ENCODE assay signal across 8 cellular contexts in the genomic region with DNA sequence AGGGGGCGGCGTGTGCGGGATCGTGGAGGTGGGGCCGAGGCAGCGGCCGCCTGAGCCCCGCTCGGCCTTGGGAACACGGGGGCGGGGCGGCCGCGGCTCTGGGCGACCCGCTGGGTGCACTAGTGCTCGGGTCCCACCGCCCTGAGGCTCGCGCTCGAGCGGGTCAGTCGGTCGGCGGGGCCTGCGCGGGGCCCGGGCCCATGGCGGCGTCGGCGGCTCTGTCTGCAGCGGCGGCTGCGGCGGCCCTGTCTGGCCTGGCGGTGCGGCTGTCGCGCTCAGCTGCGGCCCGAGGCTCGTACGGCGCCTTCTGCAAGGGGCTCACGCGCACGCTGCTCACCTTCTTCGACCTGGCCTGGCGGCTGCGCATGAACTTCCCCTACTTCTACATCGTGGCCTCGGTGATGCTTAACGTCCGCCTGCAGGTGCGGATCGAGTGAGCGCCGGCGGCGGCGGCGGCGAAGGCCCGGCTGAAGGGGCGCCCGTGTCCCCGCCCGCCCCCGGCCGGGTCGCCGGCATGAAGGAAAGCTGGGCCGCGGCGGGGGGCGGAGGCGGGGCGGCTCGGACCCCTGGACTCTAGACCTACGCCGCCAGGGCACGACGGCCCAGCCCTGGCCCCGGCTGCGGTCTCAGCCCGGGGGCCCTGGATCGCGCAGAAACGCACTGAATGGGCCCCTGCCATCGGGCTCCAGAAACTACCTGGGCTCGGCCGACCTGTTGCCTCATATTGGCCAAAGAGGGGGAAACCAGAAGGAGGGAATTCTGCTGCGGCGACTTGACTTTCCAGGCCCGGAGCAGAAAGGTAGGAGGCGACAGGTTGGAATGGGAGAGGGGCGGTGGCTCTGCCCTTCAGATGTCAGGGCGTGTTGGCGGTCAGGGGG. TPM values are rescaled to one million over a fixed set of nuclear protein-coding genes. Genes with fewer than 3 reads are reported as not detected.
DNase-seq lines count a peak whose midpoint lies in the region; ATAC-seq and TF ChIP-seq lines count a peak whose summit lies in the region.

Gene SMIM10L2A (plus strand): TSS at position 13 of the 878 bp plus-strand sequence. CDS start 188 bp downstream, at position 201.

- ATAC-seq in GM18861 (IDR thresholded peaks at IDR 0.05; ENCODE audit: unreplicated experiment) = peak; percentile 28
- ATAC-seq in HG02610 (IDR thresholded peaks at IDR 0.05; ENCODE audit: unreplicated experiment) = peak; percentile 50
- peak; percentile 55 for ATAC-seq in RWPE2 (ENCODE audit: low read depth)

- TF ChIP-seq EP300 in sigmoid colon (IDR thresholded peaks at IDR 0.05) = no peak

- 3 to 48% methylated on average over 54 to 100 of the region's 100 CpGs for WGBS in esophagus, 2 donors
- 2 to 4% methylated on average over 99 of the region's 100 CpGs for WGBS in sigmoid colon, 2 donors

- no peak for DNase-seq in RWPE2 (ENCODE audit: low spot score)
- DNase-seq in sigmoid colon = no peak
- DNase-seq in GF-D8 (lab: John Stamatoyannopoulos, UW) = no peak
- no peak for DNase-seq in T1000 (lab: John Stamatoyannopoulos, UW)
- no peak for DNase-seq in NOMO-1 treated with DMSO at 0.1 percent for 48 hours (lab: John Stamatoyannopoulos, UW; ENCODE audit: unreplicated experiment)

- H3K4me1 ChIP-seq in RWPE2 (ENCODE audit: insufficient read depth, poor library complexity, severe bottlenecking) (no peaks in the 10 kb centered on the region), esophagus (ENCODE audit: control insufficient read depth in 2 of 2, insufficient read depth in 2 of 2, low read length in 1 of 2) (no peaks in the 10 kb centered on the region), sigmoid colon (peaks cover 0 to 6% (median 3%) of the 10 kb centered on the region in 4 donors)

- H3K4me3 ChIP-seq in RWPE2 (ENCODE audit: severe bottlenecking) (peak within 1 kb of the TSS; percentile 45), esophagus (ENCODE audit: low read depth in 1 of 2, low read length in 2 of 2) (peak within 1 kb of the TSS; percentile 38 to 56), sigmoid colon (peak within 1 kb of the TSS; percentile 19 to 60 (median 54))

- H3K9me3 ChIP-seq in RWPE2 (ENCODE audit: severe bottlenecking) (no peaks in the 10 kb centered on the region), esophagus (ENCODE audit: control insufficient read depth in 2 of 2, insufficient read depth in 1 of 2, low read depth in 1 of 2, low read length in 1 of 2) (no peaks in the 10 kb centered on the region), sigmoid colon (no peaks in the 10 kb centered on the region)

- H3K36me3 ChIP-seq in RWPE2 (ENCODE audit: low read depth) (no peaks in the 10 kb centered on the region), esophagus (ENCODE audit: control insufficient read depth in 2 of 2, insufficient read depth in 2 of 2, low read length in 1 of 2) (no peaks in the 10 kb centered on the region), sigmoid colon (no peaks in the 10 kb centered on the region)

- TF ChIP-seq CTCF in RWPE2 (IDR thresholded peaks at IDR 0.05; ENCODE audit: poor library complexity, severe bottlenecking) = no peak
- TF ChIP-seq CTCF in sigmoid colon (IDR thresholded peaks at IDR 0.05) = no peak

- no peak for TF ChIP-seq POLR2A in sigmoid colon (IDR thresholded peaks at IDR 0.05)

- intact Hi-C loops in sigmoid colon (cut with DNase I) = loop anchor here (5.0 kb wide), 2 partner anchors 100 to 320 kb away; partner anchors contain the start of gene INTS6L

- H3K27ac ChIP-seq in RWPE2 (ENCODE audit: poor library complexity, severe bottlenecking) (no peak within 1 kb of the TSS), esophagus (ENCODE audit: low read depth in 2 of 2, low read length in 1 of 2) (peak within 1 kb of the TSS in 1 of 2 donors; percentile 34), sigmoid colon (peak within 1 kb of the TSS in 3 of 4 donors; percentile 17 to 31 (median 25))

- H3K27me3 ChIP-seq in RWPE2 (ENCODE audit: insufficient read depth, poor library complexity, severe bottlenecking) (no peaks in the 10 kb centered on the region), esophagus (ENCODE audit: control insufficient read depth in 1 of 2, insufficient read depth in 2 of 2, low read length in 2 of 2) (no peaks in the 10 kb centered on the region), sigmoid colon (peaks cover 0 to 3% (median 0%) of the 10 kb centered on the region in 3 donors)

RNA-seq across cellular contexts. Expression of gene SMIM10L2A, which starts in this region (rescaled TPM):
- polyA plus RNA-seq in esophagus (1 to 10 TPM in 1 of 2 donors, under 1 TPM in 1; 0.76 to 1.2 TPM), sigmoid colon (under 1 TPM in 2 of 3 donors, not detected in 1; under 0.01 to 0.47 TPM)
- 1 to 10 TPM in 3 of 4 donors, under 1 TPM in 1; 0.99 to 1.9 (median 1.1) TPM for total RNA-seq in sigmoid colon
